Comparison of ENCODE assay signal across 26 cellular contexts in the genomic region with DNA sequence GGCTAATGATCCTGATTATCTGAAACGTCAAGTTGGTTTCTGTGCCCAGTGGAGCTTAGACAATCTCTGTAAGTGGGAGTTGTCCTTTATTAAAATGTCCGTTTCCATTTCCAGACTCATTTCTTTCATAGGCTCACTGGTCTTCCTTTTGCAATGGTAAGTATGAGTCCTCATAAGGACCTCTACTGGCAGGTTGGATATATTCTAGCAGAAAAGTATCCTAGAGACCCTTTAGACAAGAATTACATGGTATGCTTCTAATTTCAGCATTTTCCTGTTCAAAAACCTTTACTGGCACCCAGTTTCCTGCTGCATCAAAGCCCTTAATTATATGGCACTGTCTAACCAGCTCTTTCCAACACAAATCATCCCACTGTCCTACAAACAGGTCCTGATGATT. TPM values are rescaled to one million over a fixed set of nuclear protein-coding genes. Genes with fewer than 3 reads are reported as not detected.
DNase-seq lines count a peak whose midpoint lies in the region; ATAC-seq, FAIRE-seq and TF ChIP-seq lines count a peak whose summit lies in the region.
"Had no signal": no experiment of that assay in that cellular context is flagged by ENCODE, and none has a peak within 500 bp of the region (broad histone marks: within the 10 kb centered on the region; RNA-seq: fewer than 3 reads in every experiment).

No MANE protein-coding gene starts in this region.

- 97% methylated on average over 2 of the region's 2 CpGs for WGBS in GM12878 (ENCODE audit: insufficient coverage, insufficient replicate concordance, low lambda C conversion rate, missing lambda C conversion rate)

- no peaks in the 10 kb centered on the region for H3K27me3 Mint-ChIP-seq in activated naive CD4-positive, alpha-beta T cell treated with anti-CD3 and anti-CD28 coated beads, Interleukin-2, amount 50 U/mL, for 24 hours
- no peaks in the 10 kb centered on the region for H3K27me3 Mint-ChIP-seq in activated naive CD4-positive, alpha-beta T cell treated with anti-CD3 and anti-CD28 coated beads for 36 hours (ENCODE audit: low read depth)
- H3K27me3 Mint-ChIP-seq in endothelial cell (ENCODE audit: unreplicated experiment): no peaks in the 10 kb centered on the region
- H3K27me3 Mint-ChIP-seq: B cell; CD4-positive, CD25-positive, alpha-beta regulatory T cell had no signal

- H3K27ac ChIP-seq in HCT116 (ENCODE audit: low read depth, low read length): no peak overlapping the region
- H3K27ac ChIP-seq in GM12878 (ENCODE audit: control insufficient read depth, insufficient read depth): no peak overlapping the region
- H3K27ac ChIP-seq: 22Rv1, BLaER1, C4-2B had no signal

- intact Hi-C loops in activated naive CD4-positive, alpha-beta T cell treated with anti-CD3 and anti-CD28 coated beads for 36 hours (cut with micrococcal nuclease): no loop called here
- intact Hi-C loops in HCT116 (cut with micrococcal nuclease): no loop called here
- intact Hi-C loops in GM12878 (cut with micrococcal nuclease; ENCODE audit: unreplicated experiment): no loop called here

- peaks cover 51 to 65% of the 10 kb centered on the region in 2 experiments for H3K36me3 ChIP-seq in HCT116 (ENCODE audit: control insufficient read depth in 1 of 2, insufficient read depth in 2 of 2, low read length in 2 of 2)
- peaks cover 8 to 65% of the 10 kb centered on the region in 2 experiments for H3K36me3 ChIP-seq in GM12878 (ENCODE audit: control insufficient read depth in 2 of 2, insufficient read depth in 2 of 2, low read length in 1 of 2)

- peaks cover 12% of the 10 kb centered on the region for H3K9me3 Mint-ChIP-seq in activated naive CD4-positive, alpha-beta T cell treated with anti-CD3 and anti-CD28 coated beads, Interleukin-2, amount 50 U/mL, for 24 hours
- peaks cover 21% of the 10 kb centered on the region for H3K9me3 Mint-ChIP-seq in activated naive CD4-positive, alpha-beta T cell treated with anti-CD3 and anti-CD28 coated beads for 36 hours
- no peaks in the 10 kb centered on the region for H3K9me3 Mint-ChIP-seq in endothelial cell (ENCODE audit: unreplicated experiment)

- H4K20me1 ChIP-seq in HCT116 (ENCODE audit: insufficient read depth) (no peaks in the 10 kb centered on the region), GM12878 (ENCODE audit: control insufficient read depth, insufficient read depth) (no peaks in the 10 kb centered on the region)
- H4K20me1 ChIP-seq: BLaER1 had no signal

- in situ Hi-C loops in GM12878 (cut with MboI): loop anchor here (25.0 kb wide), 1 partner anchor 1345 kb away; no protein-coding TSS in a partner anchor

- ATAC-seq in HCT116 (no peak), GM12878 (no peak)
- ATAC-seq: CD8-positive, alpha-beta T cell had no signal

- no peak for TF ChIP-seq EP300 in GM12878 (IDR thresholded peaks at IDR 0.05; ENCODE audit: borderline replicate concordance in 1 of 2, control insufficient read depth in 1 of 2, low read depth in 2 of 2, low read length in 2 of 2)

- TF ChIP-seq RAD21 in HCT116 (IDR thresholded peaks at IDR 0.05; ENCODE audit: low read depth) (no peak), GM12878 (IDR thresholded peaks at IDR 0.05; ENCODE audit: insufficient read depth, low read depth, low read length) (no peak)

- H3K36me3 Mint-ChIP-seq in activated naive CD4-positive, alpha-beta T cell treated with anti-CD3 and anti-CD28 coated beads, Interleukin-2, amount 50 U/mL, for 24 hours: peaks cover 68% of the 10 kb centered on the region
- peaks cover 74% of the 10 kb centered on the region for H3K36me3 Mint-ChIP-seq in activated naive CD4-positive, alpha-beta T cell treated with anti-CD3 and anti-CD28 coated beads for 36 hours (ENCODE audit: low read depth)
- peaks cover 34% of the 10 kb centered on the region for H3K36me3 Mint-ChIP-seq in endothelial cell (ENCODE audit: low read depth, unreplicated experiment)

- RAD21 ChIA-PET in HCT116 (lab: Charles Lee; ENCODE audit: low non-redundant PET in 1 of 2, low total read pairs in 2 of 2, uncharacterized antibody in 2 of 2, unreplicated experiment in 2 of 2): no interaction called here
- RAD21 ChIA-PET in GM12878 (lab: Charles Lee; ENCODE audit: unreplicated experiment): no interaction called here

- CTCF ChIA-PET in activated naive CD4-positive, alpha-beta T cell treated with anti-CD3 and anti-CD28 coated beads for 36 hours (lab: Charles Lee): no interaction called here
- CTCF ChIA-PET in HCT116 (lab: Charles Lee): no interaction called here
- CTCF ChIA-PET in GM12878 (lab: Yijun Ruan, JAX): interaction anchor here (1.1 kb wide), 1 partner anchor 13 kb away, joined by 3 read pairs; no protein-coding TSS in a partner anchor

- H3K9me3 ChIP-seq in HCT116 (ENCODE audit: control insufficient read depth in 1 of 2, insufficient read depth in 1 of 2, low read depth in 1 of 2, low read length in 2 of 2) (peaks cover 0 to 16% of the 10 kb centered on the region in 2 experiments; a peak in 1 of 4 replicates), GM12878 (replicated peaks; ENCODE audit: control insufficient read depth, insufficient read depth, low read length) (peaks cover 25% of the 10 kb centered on the region)

- no peak overlapping the region for H3K27ac Mint-ChIP-seq in activated naive CD4-positive, alpha-beta T cell treated with anti-CD3 and anti-CD28 coated beads, Interleukin-2, amount 50 U/mL, for 24 hours
- no peak overlapping the region for H3K27ac Mint-ChIP-seq in activated naive CD4-positive, alpha-beta T cell treated with anti-CD3 and anti-CD28 coated beads for 36 hours
- peak overlapping the region; percentile 11 for H3K27ac Mint-ChIP-seq in endothelial cell (ENCODE audit: unreplicated experiment)
- H3K27ac Mint-ChIP-seq: B cell; CD4-positive, CD25-positive, alpha-beta regulatory T cell; CD8-positive, alpha-beta T cell; HFFc6 had no signal

- SMC1A ChIA-PET in GM12878 (lab: Charles Lee; ENCODE audit: uncharacterized antibody, unreplicated experiment): interaction anchor here (1.2 to 1.4 kb wide), 2 partner anchors 11 to 38 kb away, joined by 3 to 4 read pairs; no protein-coding TSS in a partner anchor

- H3K9me2 ChIP-seq in HCT116 (ENCODE audit: insufficient read depth): no peaks in the 10 kb centered on the region; the same call in 1 of the 2 replicates

- BruUV-seq in HCT116 (replicated peaks; lab: Mats Ljungman, UMichigan) (no TSS peak), GM12878 (replicated peaks; lab: Mats Ljungman, UMichigan) (no TSS peak)

- no peaks in the 10 kb centered on the region for H3K27me3 ChIP-seq in HCT116 (ENCODE audit: insufficient read depth, low read length)
- no peaks in the 10 kb centered on the region for H3K27me3 ChIP-seq in GM12878 (replicated peaks in 1 of 2; ENCODE audit: control insufficient read depth in 2 of 2, insufficient read depth in 2 of 2, low read length in 1 of 2)
- H3K27me3 ChIP-seq: BLaER1 had no signal

- no peak overlapping the region for H3K4me2 ChIP-seq in HCT116 (ENCODE audit: low read length)
- H3K4me2 ChIP-seq in GM12878 (ENCODE audit: control insufficient read depth, insufficient read depth): no peak overlapping the region
- H3K4me2 ChIP-seq: BLaER1 had no signal

- H3K4me1 ChIP-seq in HCT116 (ENCODE audit: control insufficient read depth in 1 of 2, insufficient read depth in 2 of 2, low read length in 2 of 2) (no peaks in the 10 kb centered on the region), GM12878 (ENCODE audit: control insufficient read depth, insufficient read depth, low read length) (no peaks in the 10 kb centered on the region)
- H3K4me1 ChIP-seq: BLaER1, Caco-2 had no signal

- TF ChIP-seq POLR2A in HCT116 (IDR thresholded peaks at IDR 0.05; ENCODE audit: borderline replicate concordance, extremely low read depth, insufficient read depth, insufficient read length) (no peak), GM12878 (IDR thresholded peaks at IDR 0.05; ENCODE audit: low read depth, low read length) (no peak)

- DNase-seq in activated naive CD4-positive, alpha-beta T cell treated with anti-CD3 and anti-CD28 coated beads for 36 hours: no peak
- no peak for DNase-seq in HCT116 (ENCODE audit: low read depth, low spot score)
- no peak for DNase-seq in GM12878 (ENCODE audit: low read depth, low spot score)
- no peak for DNase-seq in endothelial cell (ENCODE audit: low spot score)
- DNase-seq in NCI-H1048 (lab: John Stamatoyannopoulos, UW): no peak
- DNase-seq in activated effector memory CD4-positive, alpha-beta T cell treated with Interleukin-2 at 50 U/mL for 16 hours: no peak
- DNase-seq in ureter (ENCODE audit: low spot score): no peak
- DNase-seq: Caco-2; CD4-positive, CD25-positive, alpha-beta regulatory T cell; CD8-positive, alpha-beta T cell; DMS153; DND-41; GDM1; GOT3; H7; HCEC 1CT; HFFc6 had no signal

- no peak overlapping the region for H2AFZ ChIP-seq in HCT116 (ENCODE audit: low read depth, low read length, poor library complexity, severe bottlenecking)
- no peak overlapping the region for H2AFZ ChIP-seq in GM12878 (ENCODE audit: control insufficient read depth, low read depth, low read length)

- no peak for TF ChIP-seq CTCF in HCT116 (IDR thresholded peaks at IDR 0.05 in 2 of 3, conservative IDR thresholded peaks at IDR 0.05 in 1 of 3; ENCODE audit: borderline replicate concordance in 1 of 3, insufficient read depth in 1 of 3, low read depth in 2 of 3, low read length in 2 of 3)
- no peak for TF ChIP-seq CTCF in GM12878 (IDR thresholded peaks at IDR 0.05 in 2 of 3, conservative IDR thresholded peaks at IDR 0.05 in 1 of 3; ENCODE audit: control insufficient read depth in 2 of 3, extremely low read depth in 1 of 3, insufficient read depth in 1 of 3, low read depth in 3 of 3, low read length in 3 of 3)
- TF ChIP-seq CTCF in endothelial cell (IDR thresholded peaks at IDR 0.05; ENCODE audit: unreplicated experiment): no peak

- no peak for FAIRE-seq in GM12878 (lab: Jason Lieb, UNC)
- FAIRE-seq: A204.1, GM12891, GM18507, GM19239 had no signal

- H3K79me2 ChIP-seq in HCT116 (ENCODE audit: insufficient read depth, low read length) (no peaks in the 10 kb centered on the region), GM12878 (ENCODE audit: control insufficient read depth, insufficient read depth, low read length) (no peaks in the 10 kb centered on the region)

- H3K4me3 ChIP-seq in HCT116 (replicated peaks in 1 of 2; ENCODE audit: low read depth in 1 of 2, low read length in 2 of 2): no peak overlapping the region
- H3K4me3 ChIP-seq in GM12878: no peak overlapping the region
- H3K4me3 ChIP-seq: BLaER1 had no signal

- H3K4me1 Mint-ChIP-seq in activated naive CD4-positive, alpha-beta T cell treated with anti-CD3 and anti-CD28 coated beads, Interleukin-2, amount 50 U/mL, for 24 hours: peaks cover 3% of the 10 kb centered on the region
- H3K4me1 Mint-ChIP-seq in activated naive CD4-positive, alpha-beta T cell treated with anti-CD3 and anti-CD28 coated beads for 36 hours (ENCODE audit: low read depth): no peaks in the 10 kb centered on the region
- H3K4me1 Mint-ChIP-seq in endothelial cell (ENCODE audit: unreplicated experiment): no peaks in the 10 kb centered on the region
- H3K4me1 Mint-ChIP-seq: B cell had no signal

- peak overlapping the region; percentile 11 for H3K4me3 Mint-ChIP-seq in activated naive CD4-positive, alpha-beta T cell treated with anti-CD3 and anti-CD28 coated beads, Interleukin-2, amount 50 U/mL, for 24 hours
- H3K4me3 Mint-ChIP-seq in activated naive CD4-positive, alpha-beta T cell treated with anti-CD3 and anti-CD28 coated beads for 36 hours: no peak overlapping the region
- H3K4me3 Mint-ChIP-seq in endothelial cell (ENCODE audit: unreplicated experiment): peak overlapping the region; percentile 81
- H3K4me3 Mint-ChIP-seq: B cell; CD4-positive, CD25-positive, alpha-beta regulatory T cell; CD8-positive, alpha-beta T cell; HFFc6 had no signal

- POLR2A ChIA-PET in HCT116 (lab: Charles Lee) (no interaction called here), GM12878 (lab: Charles Lee) (interaction anchor here (0.6 to 1.1 kb wide), 2 partner anchors 27 to 126 kb away, joined by 3 to 4 read pairs; no protein-coding TSS in a partner anchor)

- H3K9ac ChIP-seq in HCT116 (ENCODE audit: low read length) (no peak overlapping the region), GM12878 (ENCODE audit: control insufficient read depth, insufficient read depth, low read length) (no peak overlapping the region)
- H3K9ac ChIP-seq: BLaER1 had no signal

RNA-seq across cellular contexts. Expression of gene ARL2BP, which starts 28.1 kb away (rescaled TPM):
- total RNA-seq in activated naive CD4-positive, alpha-beta T cell treated with anti-CD3 and anti-CD28 coated beads for 36 hours: 10 to 100 TPM; 11.0 to 11.2 TPM
- 28.8 TPM for total RNA-seq in HCT116 (2021; ENCODE audit: unreplicated experiment)
- 17.8 and 19.7 TPM in 2 replicates for polyA plus RNA-seq in HCT116 (2012)
- 9.4 and 9.6 TPM in 2 replicates for total RNA-seq in GM12878 (2013; cell fraction: nucleolus; rRNA removed)
- 30.9 and 35.8 TPM in 2 replicates for total RNA-seq in GM12878 (2014; rRNA removed)
- total RNA-seq in GM12878 (2014; rRNA removed; fragmentation: Illumina TruSeq; extraction: Trizol): 26.3 and 27.4 TPM in 2 replicates
- 25.5 and 28.5 TPM in 2 replicates for total RNA-seq in GM12878 (2021)
- 17.5 TPM for polyA plus RNA-seq in GM12878 (2011; ENCODE audit: low read depth)
- 51.1 and 56.6 TPM in 2 replicates for polyA plus RNA-seq in GM12878 (2011; rRNA removed)
- 35.3 and 41.2 TPM in 2 replicates for polyA plus RNA-seq in GM12878 (2011; cell fraction: cytosol; rRNA removed)
- polyA plus RNA-seq in GM12878 (2011; cell fraction: nucleus; rRNA removed): 17.4 and 18.8 TPM in 2 replicates
- 19.1 and 21.0 TPM in 2 replicates for polyA plus RNA-seq in GM12878 (2012)
- 33.6 and 35.5 TPM in 2 replicates for polyA plus RNA-seq in GM12878 (2014; fragmentation: Illumina TruSeq; extraction: Trizol)
- polyA plus RNA-seq in GM12878 (2014; fragmentation: Nextera tagmentation; extraction: Ambion mirVana): 10 to 100 TPM; 12.5 to 20.5 TPM
- 21.7 and 23.9 TPM in 2 replicates for polyA plus RNA-seq in GM12878 (2014; rRNA removed)
- 10 to 100 TPM; 44.2 to 50.9 TPM for polyA plus RNA-seq in GM12878 (2016; fragmentation: Nextera tagmentation; extraction: Ambion mirVana)
- 24.3 and 31.6 TPM in 2 replicates for polyA minus RNA-seq in GM12878 (2011; rRNA and poly(A)+ RNA removed)
- 12.7 and 22.0 TPM in 2 replicates for polyA minus RNA-seq in GM12878 (2011; cell fraction: cytosol; rRNA and poly(A)+ RNA removed)
- 5.2 and 6.2 TPM in 2 replicates for polyA minus RNA-seq in GM12878 (2011; cell fraction: nucleus; rRNA and poly(A)+ RNA removed)
- total RNA-seq in endothelial cell (ENCODE audit: unreplicated experiment): 46.7 TPM
- 43.3 TPM for total RNA-seq in ureter

RNA-seq across cellular contexts. Expression of gene RSPRY1, which starts 30.8 kb away (rescaled TPM):
- total RNA-seq in activated naive CD4-positive, alpha-beta T cell treated with anti-CD3 and anti-CD28 coated beads for 36 hours: 10 to 100 TPM; 25.7 to 28.7 TPM
- total RNA-seq in HCT116 (2021; ENCODE audit: unreplicated experiment): 24.9 TPM
- polyA plus RNA-seq in HCT116 (2012): 15.5 and 16.0 TPM in 2 replicates
- 126 and 145 TPM in 2 replicates for total RNA-seq in GM12878 (2013; cell fraction: nucleolus; rRNA removed)
- 35.0 and 37.5 TPM in 2 replicates for total RNA-seq in GM12878 (2014; rRNA removed)
- 41.2 and 44.8 TPM in 2 replicates for total RNA-seq in GM12878 (2014; rRNA removed; fragmentation: Illumina TruSeq; extraction: Trizol)
- 38.0 and 40.5 TPM in 2 replicates for total RNA-seq in GM12878 (2021)
- polyA plus RNA-seq in GM12878 (2011; ENCODE audit: low read depth): 26.3 TPM
- 47.7 and 50.8 TPM in 2 replicates for polyA plus RNA-seq in GM12878 (2011; rRNA removed)
- polyA plus RNA-seq in GM12878 (2011; cell fraction: cytosol; rRNA removed): 28.1 and 32.9 TPM in 2 replicates
- polyA plus RNA-seq in GM12878 (2011; cell fraction: nucleus; rRNA removed): 33.1 and 59.7 TPM in 2 replicates
- polyA plus RNA-seq in GM12878 (2012): 19.0 and 28.2 TPM in 2 replicates
- 41.8 and 47.7 TPM in 2 replicates for polyA plus RNA-seq in GM12878 (2014; fragmentation: Illumina TruSeq; extraction: Trizol)
- 10 to 100 TPM; 18.5 to 25.1 TPM for polyA plus RNA-seq in GM12878 (2014; fragmentation: Nextera tagmentation; extraction: Ambion mirVana)
- 24.0 and 29.1 TPM in 2 replicates for polyA plus RNA-seq in GM12878 (2014; rRNA removed)
- 10 to 100 TPM; 44.8 to 57.0 TPM for polyA plus RNA-seq in GM12878 (2016; fragmentation: Nextera tagmentation; extraction: Ambion mirVana)
- 82.9 and 86.9 TPM in 2 replicates for polyA minus RNA-seq in GM12878 (2011; rRNA and poly(A)+ RNA removed)
- 26.6 and 31.1 TPM in 2 replicates for polyA minus RNA-seq in GM12878 (2011; cell fraction: cytosol; rRNA and poly(A)+ RNA removed)
- polyA minus RNA-seq in GM12878 (2011; cell fraction: nucleus; rRNA and poly(A)+ RNA removed): 41.8 and 66.1 TPM in 2 replicates
- total RNA-seq in endothelial cell (ENCODE audit: unreplicated experiment): 63.0 TPM
- total RNA-seq in ureter: 44.7 TPM

RNA-seq across cellular contexts. Expression of gene PSME3IP1, which starts 31.1 kb away (rescaled TPM):
- 100 to 1,000 TPM; 106 to 110 TPM for total RNA-seq in activated naive CD4-positive, alpha-beta T cell treated with anti-CD3 and anti-CD28 coated beads for 36 hours
- total RNA-seq in HCT116 (2021; ENCODE audit: unreplicated experiment): 88.5 TPM
- polyA plus RNA-seq in HCT116 (2012): 53.2 and 68.2 TPM in 2 replicates
- total RNA-seq in GM12878 (2013; cell fraction: nucleolus; rRNA removed): 80.2 and 90.1 TPM in 2 replicates
- 67.9 and 82.1 TPM in 2 replicates for total RNA-seq in GM12878 (2014; rRNA removed)
- 146 and 152 TPM in 2 replicates for total RNA-seq in GM12878 (2014; rRNA removed; fragmentation: Illumina TruSeq; extraction: Trizol)
- 101 and 104 TPM in 2 replicates for total RNA-seq in GM12878 (2021)
- 51.7 TPM for polyA plus RNA-seq in GM12878 (2011; ENCODE audit: low read depth)
- polyA plus RNA-seq in GM12878 (2011; rRNA removed): 114 and 117 TPM in 2 replicates
- 134 and 137 TPM in 2 replicates for polyA plus RNA-seq in GM12878 (2011; cell fraction: cytosol; rRNA removed)
- 121 and 124 TPM in 2 replicates for polyA plus RNA-seq in GM12878 (2011; cell fraction: nucleus; rRNA removed)
- 70.8 and 73.8 TPM in 2 replicates for polyA plus RNA-seq in GM12878 (2012)
- polyA plus RNA-seq in GM12878 (2014; fragmentation: Illumina TruSeq; extraction: Trizol): 174 and 180 TPM in 2 replicates
- 10 to 100 TPM; 72.5 to 90.2 TPM for polyA plus RNA-seq in GM12878 (2014; fragmentation: Nextera tagmentation; extraction: Ambion mirVana)
- polyA plus RNA-seq in GM12878 (2014; rRNA removed): 94.6 and 106 TPM in 2 replicates
- polyA plus RNA-seq in GM12878 (2016; fragmentation: Nextera tagmentation; extraction: Ambion mirVana): 100 to 1,000 TPM; 135 to 143 TPM
- 83.2 and 109 TPM in 2 replicates for polyA minus RNA-seq in GM12878 (2011; rRNA and poly(A)+ RNA removed)
- polyA minus RNA-seq in GM12878 (2011; cell fraction: cytosol; rRNA and poly(A)+ RNA removed): 33.0 and 36.1 TPM in 2 replicates
- 22.6 and 36.0 TPM in 2 replicates for polyA minus RNA-seq in GM12878 (2011; cell fraction: nucleus; rRNA and poly(A)+ RNA removed)
- 84.8 TPM for total RNA-seq in endothelial cell (ENCODE audit: unreplicated experiment)
- 122 TPM for total RNA-seq in ureter
